Comparison of ENCODE assay signal across 10 cellular contexts in genomic region chr20:36085686-36086267, GRCh38.
DNase-seq lines count a peak whose midpoint lies in the region; ATAC-seq, FAIRE-seq and TF ChIP-seq lines count a peak whose summit lies in the region.
"Had no signal": no experiment of that assay in that cellular context is flagged by ENCODE, and none has a peak within 500 bp of the region (broad histone marks: within the 10 kb centered on the region; RNA-seq: fewer than 3 reads in every experiment).

No MANE protein-coding gene starts in this region.

- CTCF ChIA-PET in SK-N-SH (lab: Yijun Ruan, JAX), result no interaction called here

- H3K4me1 ChIP-seq in SK-N-SH (ENCODE audit: control insufficient read depth in 1 of 2, insufficient read depth in 2 of 2, low read depth in 1 of 2, low read length in 1 of 2), result no peaks in the 10 kb centered on the region

- no peak overlapping the region for H2AFZ ChIP-seq in SK-N-SH (ENCODE audit: low read depth)

- WGBS in SK-N-SH (ENCODE audit: low lambda C conversion rate), result 48% methylated on average over 3 of the region's 3 CpGs

- H3K9me3 ChIP-seq in SK-N-SH, result no peaks in the 10 kb centered on the region

- peaks cover under 1% of the 10 kb centered on the region for H3K27me3 Mint-ChIP-seq in stimulated activated memory B cell treated with anti-CD40 and anti-IgM and Interleukin-4, amounts not matched to agents 10 μg/mL and 1 μg/mL and 100 μg/mL, for 72 hours

- POLR2A ChIA-PET in SK-N-SH (lab: Yijun Ruan, JAX), result no interaction called here

- H3F3A ChIP-seq in SK-N-SH (replicated peaks; ENCODE audit: insufficient read depth), result no peaks in the 10 kb centered on the region

- no peak overlapping the region for H3K4me3 ChIP-seq in SK-N-SH (ENCODE audit: low read depth in 2 of 2, low read length in 1 of 2)
- no peak overlapping the region for H3K4me3 ChIP-seq in fibroblast of villous mesenchyme (ENCODE audit: low read depth, low read length)
- H3K4me3 ChIP-seq: SK-N-MC had no signal

- ATAC-seq in stimulated activated memory B cell treated with anti-CD40 and anti-IgM and Interleukin-4, amounts not matched to agents 10 μg/mL and 1 μg/mL and 100 μg/mL, for 72 hours, result peak; percentile 81
- ATAC-seq in omental fat pad (ENCODE audit: low FRiP score), result no peak
- ATAC-seq in HG03378 (IDR thresholded peaks at IDR 0.05; ENCODE audit: unreplicated experiment), result no peak

- H3K27ac ChIP-seq in SK-N-SH (ENCODE audit: low read depth in 2 of 2, low read length in 1 of 2), result no peak overlapping the region
- H3K27ac ChIP-seq: SK-N-MC had no signal

- no peaks in the 10 kb centered on the region for H3K9me2 ChIP-seq in SK-N-SH

- no peaks in the 10 kb centered on the region for H3K36me3 Mint-ChIP-seq in stimulated activated memory B cell treated with anti-CD40 and anti-IgM and Interleukin-4, amounts not matched to agents 10 μg/mL and 1 μg/mL and 100 μg/mL, for 72 hours

- DNase-seq in HS-5 (ENCODE audit: low read depth), result peak; percentile 65
- no peak for DNase-seq in SK-N-SH
- peak; percentile 71 for DNase-seq in fibroblast of villous mesenchyme (ENCODE audit: low read depth)
- no peak for DNase-seq in GM19239 (ENCODE audit: insufficient read length, low spot score)
- DNase-seq in omental fat pad (ENCODE audit: low spot score), result no peak
- DNase-seq in NCI-H526 treated with DMSO at 0.1 percent for 48 hours (lab: John Stamatoyannopoulos, UW), result no peak

- FAIRE-seq in GM19239 (lab: Jason Lieb, UNC), result no peak

- peaks cover 6% of the 10 kb centered on the region for H3K4me1 Mint-ChIP-seq in stimulated activated memory B cell treated with anti-CD40 and anti-IgM and Interleukin-4, amounts not matched to agents 10 μg/mL and 1 μg/mL and 100 μg/mL, for 72 hours
- H3K4me1 Mint-ChIP-seq: memory B cell had no signal

- H3K36me3 ChIP-seq in SK-N-SH (replicated peaks in 1 of 2; ENCODE audit: control insufficient read depth in 1 of 2, insufficient read depth in 2 of 2, low read length in 1 of 2), result no peaks in the 10 kb centered on the region

- TF ChIP-seq EP300 in SK-N-SH (IDR thresholded peaks at IDR 0.05; ENCODE audit: borderline replicate concordance in 1 of 2, low read depth in 1 of 2, low read length in 1 of 2), result no peak

- H3K9me3 Mint-ChIP-seq in stimulated activated memory B cell treated with anti-CD40 and anti-IgM and Interleukin-4, amounts not matched to agents 10 μg/mL and 1 μg/mL and 100 μg/mL, for 72 hours, result no peaks in the 10 kb centered on the region

- H4K20me1 ChIP-seq in SK-N-SH (ENCODE audit: insufficient read depth), result no peaks in the 10 kb centered on the region

- TF ChIP-seq RAD21 in SK-N-SH (IDR thresholded peaks at IDR 0.05; ENCODE audit: low read length), result no peak

- H3K79me2 ChIP-seq in SK-N-SH (ENCODE audit: insufficient read depth), result no peaks in the 10 kb centered on the region

- H3K27me3 ChIP-seq in SK-N-SH (ENCODE audit: insufficient read depth), result peaks cover 12% of the 10 kb centered on the region; the same call in 1 of the 2 replicates

- H3K27ac Mint-ChIP-seq in stimulated activated memory B cell treated with anti-CD40 and anti-IgM and Interleukin-4, amounts not matched to agents 10 μg/mL and 1 μg/mL and 100 μg/mL, for 72 hours, result no peak overlapping the region
- H3K27ac Mint-ChIP-seq: memory B cell had no signal

- H3K9ac ChIP-seq in SK-N-SH, result no peak overlapping the region

- H3K4me3 Mint-ChIP-seq in stimulated activated memory B cell treated with anti-CD40 and anti-IgM and Interleukin-4, amounts not matched to agents 10 μg/mL and 1 μg/mL and 100 μg/mL, for 72 hours, result no peak overlapping the region
- H3K4me3 Mint-ChIP-seq: memory B cell had no signal

- no peak overlapping the region for H3K4me2 ChIP-seq in SK-N-SH

- TF ChIP-seq CTCF in SK-N-SH (IDR thresholded peaks at IDR 0.05) (no peak), fibroblast of villous mesenchyme (IDR thresholded peaks at IDR 0.05; ENCODE audit: insufficient read depth, low read depth, low read length) (no peak), omental fat pad (IDR thresholded peaks at IDR 0.05) (no peak)

TF ChIP-seq in SK-N-SH, 30 proteins besides CTCF, POLR2A, EP300 and RAD21:
- TF ChIP-seq TCF12 (IDR thresholded peaks at IDR 0.05) (no peak), MXI1 (IDR thresholded peaks at IDR 0.05; ENCODE audit: low read depth, low read length) (no peak), RXRA (IDR thresholded peaks at IDR 0.05; ENCODE audit: borderline replicate concordance, low read depth) (peak; percentile 48; the same call in 1 of the 2 replicates), ZBTB33 (IDR thresholded peaks at IDR 0.05; ENCODE audit: borderline replicate concordance, low read depth) (no peak)
TF ChIP-seq in SK-N-SH: peak in this region for 1.

Comparison
In these comparisons a context has a peak if more than half of its experiments do, and no peak if none do; other contexts are left out.
1. DNase-seq: peak in HS-5 (single experiment) and fibroblast of villous mesenchyme (single experiment); none in SK-N-SH (single experiment), GM19239 (single experiment), omental fat pad (single experiment) and NCI-H526 treated with DMSO at 0.1 percent for 48 hours (single experiment).